Comparison of ENCODE assay signal across 19 cellular contexts in genomic region chr3:38549486-38549885, GRCh38. TPM values are rescaled to one million over a fixed set of nuclear protein-coding genes. Genes with fewer than 3 reads are reported as not detected.
DNase-seq lines count a peak whose midpoint lies in the region; ATAC-seq and TF ChIP-seq lines count a peak whose summit lies in the region.
"Had no signal": no experiment of that assay in that cellular context is flagged by ENCODE, and none has a peak within 500 bp of the region (broad histone marks: within the 10 kb centered on the region; RNA-seq: fewer than 3 reads in every experiment).

No MANE protein-coding gene starts in this region.

- TF ChIP-seq POLR2A in testis (IDR thresholded peaks at IDR 0.05) (no peak), tibial nerve (IDR thresholded peaks at IDR 0.05) (no peak)

- no peak overlapping the region for H3K4me3 ChIP-seq in testis
- H3K4me3 ChIP-seq in tibial nerve: no peak overlapping the region

- 86 to 96% methylated on average over 7 of the region's 7 CpGs for WGBS in testis, 2 donors
- 85% methylated on average over 7 of the region's 7 CpGs for WGBS in tibial nerve, 2 donors

- no peak overlapping the region for H3K27ac ChIP-seq in testis
- no peak overlapping the region for H3K27ac ChIP-seq in tibial nerve

- H3K4me3 Mint-ChIP-seq in activated CD4-positive, alpha-beta memory T cell treated with anti-CD3 and anti-CD28 coated beads, Interleukin-2, amount 10 ng/mL, durations not matched to agents 7 days and 5 days: no peak overlapping the region
- H3K4me3 Mint-ChIP-seq: CD8-positive, alpha-beta memory T cell had no signal

- H3K27me3 ChIP-seq in testis: no peaks in the 10 kb centered on the region
- no peaks in the 10 kb centered on the region for H3K27me3 ChIP-seq in tibial nerve

- TF ChIP-seq EP300 in tibial nerve (IDR thresholded peaks at IDR 0.05): no peak

- CTCF ChIA-PET in activated CD4-positive, alpha-beta memory T cell treated with anti-CD3 and anti-CD28 coated beads, Interleukin-2, amount 10 ng/mL, durations not matched to agents 7 days and 5 days (lab: Charles Lee): no interaction called here

- no peaks in the 10 kb centered on the region for H3K4me1 ChIP-seq in testis
- H3K4me1 ChIP-seq in tibial nerve: no peaks in the 10 kb centered on the region

- DNase-seq in activated CD4-positive, alpha-beta memory T cell treated with anti-CD3 and anti-CD28 coated beads, Interleukin-2, amount 10 ng/mL, durations not matched to agents 7 days and 5 days: peak; percentile 12
- peak; percentile 26 for DNase-seq in ecto neural progenitor cell (ENCODE audit: low spot score)
- peak; percentile 82 for DNase-seq in mesenteric fat pad (ENCODE audit: low spot score)
- DNase-seq in testis: peak; percentile 9
- no peak for DNase-seq in tibial nerve (ENCODE audit: low spot score in 2 of 2)
- no peak for DNase-seq in NOMO-1 (lab: John Stamatoyannopoulos, UW; ENCODE audit: unreplicated experiment in 2 of 2)
- DNase-seq: ACHN, C1 segment of cervical spinal cord, GOT3, KG1, NCI-H187, NCI-H2107, NCI-H510A, NCI-H748 treated with DMSO at 0.1 percent for 48 hours, SIG-M5 had no signal

- H3K36me3 Mint-ChIP-seq in activated CD4-positive, alpha-beta memory T cell treated with anti-CD3 and anti-CD28 coated beads, Interleukin-2, amount 10 ng/mL, durations not matched to agents 7 days and 5 days (ENCODE audit: low read depth): no peaks in the 10 kb centered on the region
- H3K36me3 Mint-ChIP-seq: CD8-positive, alpha-beta memory T cell had no signal

- TF ChIP-seq CTCF in testis (IDR thresholded peaks at IDR 0.05) (no peak), tibial nerve (IDR thresholded peaks at IDR 0.05) (no peak)

- no peak for ATAC-seq in GM21786 (IDR thresholded peaks at IDR 0.05; ENCODE audit: unreplicated experiment)
- ATAC-seq: HCT116, HepG2 had no signal

- H3K36me3 ChIP-seq in testis (ENCODE audit: low read depth, missing control alignments): no peaks in the 10 kb centered on the region
- peaks cover 0 to 54% (median 0%) of the 10 kb centered on the region in 3 donors for H3K36me3 ChIP-seq in tibial nerve

- H3K9me3 ChIP-seq in testis (no peaks in the 10 kb centered on the region), tibial nerve (peaks cover 0 to 11% (median 0%) of the 10 kb centered on the region in 4 donors)

- POLR2A ChIA-PET in activated CD4-positive, alpha-beta memory T cell treated with anti-CD3 and anti-CD28 coated beads, Interleukin-2, amount 10 ng/mL, durations not matched to agents 7 days and 5 days (lab: Charles Lee): no interaction called here

- intact Hi-C loops in testis (cut with DNase I; ENCODE audit: low total_unique reads): no loop called here

- peaks cover 2% of the 10 kb centered on the region for H3K27me3 Mint-ChIP-seq in activated CD4-positive, alpha-beta memory T cell treated with anti-CD3 and anti-CD28 coated beads, Interleukin-2, amount 10 ng/mL, durations not matched to agents 7 days and 5 days

- H3K9me3 Mint-ChIP-seq in activated CD4-positive, alpha-beta memory T cell treated with anti-CD3 and anti-CD28 coated beads, Interleukin-2, amount 10 ng/mL, durations not matched to agents 7 days and 5 days: no peaks in the 10 kb centered on the region

- H3K4me1 Mint-ChIP-seq in activated CD4-positive, alpha-beta memory T cell treated with anti-CD3 and anti-CD28 coated beads, Interleukin-2, amount 10 ng/mL, durations not matched to agents 7 days and 5 days: no peaks in the 10 kb centered on the region
- H3K4me1 Mint-ChIP-seq: CD8-positive, alpha-beta memory T cell had no signal

- H3K27ac Mint-ChIP-seq in activated CD4-positive, alpha-beta memory T cell treated with anti-CD3 and anti-CD28 coated beads, Interleukin-2, amount 10 ng/mL, durations not matched to agents 7 days and 5 days: no peak overlapping the region
- H3K27ac Mint-ChIP-seq: CD8-positive, alpha-beta memory T cell had no signal

RNA-seq across cellular contexts. Expression of gene EXOG, which starts 53.3 kb away (rescaled TPM):
- total RNA-seq in activated CD4-positive, alpha-beta memory T cell treated with anti-CD3 and anti-CD28 coated beads, Interleukin-2, amount 10 ng/mL, durations not matched to agents 7 days and 5 days: 10 to 100 TPM; 17.8 to 19.0 TPM
- total RNA-seq in mesenteric fat pad: 7.3 TPM
- 10 to 100 TPM; 15.7 to 17.3 TPM for total RNA-seq in testis
- 14.8 TPM for polyA plus RNA-seq in testis (ENCODE audit: insufficient read depth, low read depth, low replicate concordance)
- total RNA-seq in tibial nerve: 10 to 100 TPM in 3 of 4 donors, 1 to 10 TPM in 1; 9.9 to 21.9 (median 20.9) TPM

Comparison
In these comparisons a context has a peak if more than half of its experiments do, and no peak if none do; other contexts are left out.
1. DNase-seq: peak in activated CD4-positive, alpha-beta memory T cell treated with anti-CD3 and anti-CD28 coated beads, Interleukin-2, amount 10 ng/mL, durations not matched to agents 7 days and 5 days (single experiment), ecto neural progenitor cell (single experiment), mesenteric fat pad (single experiment) and testis (single experiment); none in tibial nerve (0 of 2) and NOMO-1 (0 of 2).